Comparison of ENCODE assay signal across 23 cellular contexts in the genomic region with DNA sequence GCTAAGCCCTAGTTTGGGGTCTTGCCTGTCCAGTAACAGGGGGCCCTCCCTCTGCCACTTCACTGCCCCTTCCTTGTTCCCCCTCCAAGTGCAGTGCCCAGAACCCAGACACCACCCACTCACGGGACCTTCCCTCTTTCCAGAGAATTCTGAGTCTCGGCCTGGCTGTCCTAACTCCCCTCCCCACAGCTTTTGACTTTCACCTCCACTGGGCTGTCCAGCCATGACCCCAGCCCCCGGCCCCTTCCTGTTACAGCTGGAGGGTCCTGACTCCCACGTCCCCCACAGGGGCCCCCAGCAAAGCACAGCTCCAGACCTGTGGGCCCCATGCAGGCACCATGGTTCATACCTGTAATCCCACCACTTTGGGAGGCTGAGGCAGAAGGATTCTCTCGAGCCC.
DNase-seq lines count a peak whose midpoint lies in the region; ATAC-seq, FAIRE-seq and TF ChIP-seq lines count a peak whose summit lies in the region.
"Had no signal": no experiment of that assay in that cellular context is flagged by ENCODE, and none has a peak within 500 bp of the region (broad histone marks: within the 10 kb centered on the region; RNA-seq: fewer than 3 reads in every experiment).

No MANE protein-coding gene starts in this region.

- no peak for ATAC-seq in RWPE2 (ENCODE audit: low read depth)
- ATAC-seq in HG02678 (IDR thresholded peaks at IDR 0.05; ENCODE audit: unreplicated experiment): no peak
- ATAC-seq in WTC11: no peak
- ATAC-seq in HG03565 (IDR thresholded peaks at IDR 0.05; ENCODE audit: unreplicated experiment): no peak
- ATAC-seq: HepG2 had no signal

- H3K4me3 ChIP-seq in RWPE2 (ENCODE audit: severe bottlenecking): no peak overlapping the region
- no peak overlapping the region for H3K4me3 ChIP-seq in kidney (ENCODE audit: low read length in 2 of 2)
- no peak overlapping the region for H3K4me3 ChIP-seq in spleen
- H3K4me3 ChIP-seq: BLaER1 treated with 17β-estradiol and CSF1 and Interleukin-3, amounts not matched to agents 10 nM and 100 nM; PC-9 had no signal

- POLR2A ChIA-PET in WTC11 (lab: Charles Lee): no interaction called here

- no peak for FAIRE-seq in kidney (lab: Jason Lieb, UNC)
- FAIRE-seq: G401.6, GM12892, HepG2 had no signal

- H3K27ac Mint-ChIP-seq in activated T-cell treated with anti-CD3 and anti-CD28 coated beads, Interleukin-2, amount 50 U/mL, for 24 hours: no peak overlapping the region
- no peak overlapping the region for H3K27ac Mint-ChIP-seq in WTC11

- H3K4me1 ChIP-seq in RWPE2 (ENCODE audit: insufficient read depth, poor library complexity, severe bottlenecking) (no peaks in the 10 kb centered on the region), kidney (ENCODE audit: control insufficient read depth in 1 of 2, insufficient read depth in 1 of 2, low read depth in 1 of 2, low read length in 2 of 2) (peaks cover 0 to 3% of the 10 kb centered on the region in 2 donors), spleen (peaks cover 0 to 8% (median 5%) of the 10 kb centered on the region in 6 donors)

- H3K4me1 Mint-ChIP-seq in activated T-cell treated with anti-CD3 and anti-CD28 coated beads, Interleukin-2, amount 50 U/mL, for 24 hours (ENCODE audit: low read depth): peaks cover 7% of the 10 kb centered on the region
- peaks cover 5% of the 10 kb centered on the region; the same call in 1 of the 2 replicates for H3K4me1 Mint-ChIP-seq in WTC11

- H3K27me3 Mint-ChIP-seq in activated T-cell treated with anti-CD3 and anti-CD28 coated beads, Interleukin-2, amount 50 U/mL, for 24 hours: no peaks in the 10 kb centered on the region
- peaks cover 4% of the 10 kb centered on the region for H3K27me3 Mint-ChIP-seq in WTC11 (ENCODE audit: low read depth)

- H3K27ac ChIP-seq in RWPE2 (ENCODE audit: poor library complexity, severe bottlenecking): no peak overlapping the region
- no peak overlapping the region for H3K27ac ChIP-seq in kidney (ENCODE audit: low read depth in 2 of 2, low read length in 2 of 2)
- no peak overlapping the region for H3K27ac ChIP-seq in spleen
- H3K27ac ChIP-seq: BLaER1 treated with 17β-estradiol and CSF1 and Interleukin-3, amounts not matched to agents 10 nM and 100 nM; HL-60; PC-9 had no signal

- DNase-seq in activated T-cell treated with anti-CD3 and anti-CD28 coated beads, Interleukin-2, amount 50 U/mL, for 24 hours: peak; percentile 14
- DNase-seq in activated T-cell treated with anti-CD3 and anti-CD28 coated beads for 4 hours (no peak), RWPE2 (ENCODE audit: low spot score) (peak; percentile 34), kidney (peak; percentile 53), spleen (peak; percentile 48), WTC11 (ENCODE audit: low spot score) (no peak)
- DNase-seq: 8988T; CD8-positive, alpha-beta memory T cell; KBM-7; NCI-H1092; NCI-H1436 treated with DMSO at 0.1 percent for 48 hours; NCI-H1930; NCI-H2227 treated with DMSO at 0.1 percent for 48 hours; NCI-H510A; PC-9; RPMI8226 had no signal

- H3K9ac ChIP-seq in kidney (ENCODE audit: low read length in 2 of 2): no peak overlapping the region
- H3K9ac ChIP-seq: BLaER1 treated with 17β-estradiol and CSF1 and Interleukin-3, amounts not matched to agents 10 nM and 100 nM had no signal

- 75 to 95% (median 84%) methylated on average over 5 of the region's 5 CpGs for WGBS in spleen, 5 donors

- intact Hi-C loops in kidney (cut with DNase I): no loop called here
- intact Hi-C loops in spleen (cut with DNase I; ENCODE audit: low total_unique reads): no loop called here

- H3K27me3 ChIP-seq in RWPE2 (ENCODE audit: insufficient read depth, poor library complexity, severe bottlenecking) (no peaks in the 10 kb centered on the region), spleen (replicated peaks in 1 of 7) (peaks cover 0 to 31% (median 0%) of the 10 kb centered on the region in 7 donors)
- H3K27me3 ChIP-seq: BLaER1 treated with 17β-estradiol and CSF1 and Interleukin-3, amounts not matched to agents 10 nM and 100 nM had no signal

- H3K36me3 Mint-ChIP-seq in activated T-cell treated with anti-CD3 and anti-CD28 coated beads, Interleukin-2, amount 50 U/mL, for 24 hours (ENCODE audit: low read depth): no peaks in the 10 kb centered on the region
- H3K36me3 Mint-ChIP-seq in WTC11: no peaks in the 10 kb centered on the region
- H3K36me3 Mint-ChIP-seq: CD8-positive, alpha-beta memory T cell had no signal

- H3K9me3 ChIP-seq in RWPE2 (ENCODE audit: severe bottlenecking) (no peaks in the 10 kb centered on the region), kidney (ENCODE audit: control insufficient read depth in 1 of 2, low read length in 2 of 2) (no peaks in the 10 kb centered on the region), spleen (no peaks in the 10 kb centered on the region)

- TF ChIP-seq CTCF in RWPE2 (IDR thresholded peaks at IDR 0.05; ENCODE audit: poor library complexity, severe bottlenecking): no peak
- TF ChIP-seq CTCF in kidney (IDR thresholded peaks at IDR 0.05; ENCODE audit: borderline replicate concordance, extremely low read depth, insufficient read depth): no peak
- TF ChIP-seq CTCF in spleen (IDR thresholded peaks at IDR 0.05 in 8 of 11, conservative IDR thresholded peaks at IDR 0.05 in 3 of 11): no peak
- TF ChIP-seq CTCF in WTC11 (IDR thresholded peaks at IDR 0.05): no peak

- no peaks in the 10 kb centered on the region for H3K9me3 Mint-ChIP-seq in activated T-cell treated with anti-CD3 and anti-CD28 coated beads, Interleukin-2, amount 50 U/mL, for 24 hours
- H3K9me3 Mint-ChIP-seq in WTC11: peaks cover 15% of the 10 kb centered on the region

- TF ChIP-seq POLR2A in spleen (IDR thresholded peaks at IDR 0.05): no peak

- H3K36me3 ChIP-seq in RWPE2 (ENCODE audit: low read depth) (no peaks in the 10 kb centered on the region), kidney (ENCODE audit: control insufficient read depth in 1 of 2, insufficient read depth in 2 of 2, low read length in 2 of 2) (no peaks in the 10 kb centered on the region), spleen (no peaks in the 10 kb centered on the region)
- H3K36me3 ChIP-seq: BLaER1 treated with 17β-estradiol and CSF1 and Interleukin-3, amounts not matched to agents 10 nM and 100 nM had no signal

- no peak overlapping the region for H3K4me3 Mint-ChIP-seq in activated T-cell treated with anti-CD3 and anti-CD28 coated beads, Interleukin-2, amount 50 U/mL, for 24 hours
- no peak overlapping the region for H3K4me3 Mint-ChIP-seq in WTC11

- CTCF ChIA-PET in WTC11 (lab: Charles Lee): no interaction called here

TF ChIP-seq in WTC11, 78 proteins besides CTCF, POLR2A, EP300 and RAD21:
- TF ChIP-seq NFYB (CRISPR knock-in tag; conservative IDR thresholded peaks at IDR 0.05; ENCODE audit: low read depth) (no peak), ZNF317 (CRISPR knock-in tag; IDR thresholded peaks at IDR 0.05; ENCODE audit: borderline replicate concordance, low read depth) (no peak), SOX15 (CRISPR knock-in tag; IDR thresholded peaks at IDR 0.05) (no peak), SP1 (CRISPR knock-in tag; conservative IDR thresholded peaks at IDR 0.05) (no peak), JAZF1 (CRISPR knock-in tag; IDR thresholded peaks at IDR 0.05) (no peak)

Comparison
In these comparisons a context has a peak if more than half of its experiments do, and no peak if none do; other contexts are left out.
1. DNase-seq: peak in activated T-cell treated with anti-CD3 and anti-CD28 coated beads, Interleukin-2, amount 50 U/mL, for 24 hours (single experiment), RWPE2 (single experiment), kidney (single experiment) and spleen (single experiment); none in activated T-cell treated with anti-CD3 and anti-CD28 coated beads for 4 hours (single experiment) and WTC11 (single experiment).